ENCODE assay signal across 13 cellular contexts in the genomic region with DNA sequence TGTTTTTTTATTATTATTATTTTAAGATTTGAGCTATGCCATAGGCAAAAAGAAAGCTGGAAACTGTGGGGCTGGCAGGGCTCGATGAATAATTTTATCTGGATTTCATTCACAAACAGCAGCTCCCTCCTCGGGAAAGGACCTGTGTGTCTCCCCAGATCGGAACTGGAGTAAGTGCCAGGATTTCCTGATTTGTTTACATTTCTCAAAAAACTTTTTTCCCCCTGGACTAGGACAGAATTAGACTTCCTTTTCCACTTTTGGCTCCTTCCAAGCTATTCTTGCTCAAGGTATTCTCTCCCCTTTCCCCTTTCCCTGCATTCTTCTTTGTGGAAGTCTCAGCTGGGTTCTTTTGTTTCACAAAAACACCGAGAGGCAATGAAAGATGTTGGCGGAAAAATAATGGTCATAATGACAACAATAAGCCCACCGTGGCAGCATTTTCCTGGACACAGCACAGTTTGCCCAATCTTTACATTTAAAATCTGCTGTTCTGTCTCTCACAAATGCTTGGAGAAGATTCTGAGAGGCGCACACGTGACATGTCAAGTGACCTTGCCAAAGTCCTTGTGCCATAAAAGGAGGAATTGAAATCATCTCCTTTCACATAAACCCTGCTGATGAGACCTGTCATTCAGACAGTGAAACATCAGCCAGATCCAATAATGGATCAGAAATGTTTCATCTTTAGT.
A peak's percentile ranks its signal among the peaks of the same experiment; 100 is the strongest.
DNase-seq lines count a peak whose midpoint lies in the region; ATAC-seq and TF ChIP-seq lines count a peak whose summit lies in the region.
"Had no signal": no experiment of that assay in that cellular context is flagged by ENCODE, and none has a peak within 500 bp of the region (broad histone marks: within the 10 kb centered on the region; RNA-seq: fewer than 3 reads in every experiment).

No MANE protein-coding gene starts in this region.

- CTCF ChIA-PET in activated CD8-positive, alpha-beta memory T cell treated with anti-CD3 and anti-CD28 coated beads, Interleukin-2, amount 10 ng/mL, durations not matched to agents 7 days and 5 days (lab: Charles Lee), result interaction anchor here (0.9 to 3.7 kb wide), 4 partner anchors 22 to 158 kb away, joined by 3 to 15 read pairs (median 4); no protein-coding TSS in a partner anchor

- TF ChIP-seq CTCF in cardiac fibroblast (IDR thresholded peaks at IDR 0.05; ENCODE audit: low read depth, low read length) (no peak), lower lobe of right lung (IDR thresholded peaks at IDR 0.05) (no peak), upper lobe of right lung (IDR thresholded peaks at IDR 0.05) (no peak)

- H3K9me3 ChIP-seq in lower lobe of right lung (no peaks in the 10 kb centered on the region), upper lobe of right lung (no peaks in the 10 kb centered on the region)

- H3K27me3 ChIP-seq in lower lobe of right lung (ENCODE audit: low read depth) (no peaks in the 10 kb centered on the region), upper lobe of right lung (no peaks in the 10 kb centered on the region)

- no peak for ATAC-seq in activated CD8-positive, alpha-beta memory T cell treated with anti-CD3 and anti-CD28 coated beads, Interleukin-2, amount 10 ng/mL, durations not matched to agents 7 days and 5 days
- no peak for ATAC-seq in lower lobe of right lung
- peak; percentile 22 for ATAC-seq in upper lobe of right lung
- ATAC-seq in stimulated activated naive B cell treated with anti-CD40 and anti-IgM and Interleukin-4, amounts not matched to agents 10 μg/mL and 1 μg/mL and 100 μg/mL, for 72 hours (replicated peaks), result no peak

- peaks cover 78% of the 10 kb centered on the region for H3K4me1 Mint-ChIP-seq in activated CD8-positive, alpha-beta memory T cell treated with anti-CD3 and anti-CD28 coated beads, Interleukin-2, amount 10 ng/mL, durations not matched to agents 7 days and 5 days
- H3K4me1 Mint-ChIP-seq in stimulated activated naive B cell treated with anti-CD40 and anti-IgM and Interleukin-4, amounts not matched to agents 10 μg/mL and 1 μg/mL and 100 μg/mL, for 72 hours, result peaks cover 2 to 19% of the 10 kb centered on the region in 2 donors

- H3K27ac ChIP-seq in lower lobe of right lung, result peak overlapping the region; percentile 19
- peak overlapping the region; percentile 4 for H3K27ac ChIP-seq in upper lobe of right lung

- peaks cover 42% of the 10 kb centered on the region for H3K36me3 Mint-ChIP-seq in activated CD8-positive, alpha-beta memory T cell treated with anti-CD3 and anti-CD28 coated beads, Interleukin-2, amount 10 ng/mL, durations not matched to agents 7 days and 5 days
- peaks cover 0 to 2% of the 10 kb centered on the region in 2 donors for H3K36me3 Mint-ChIP-seq in stimulated activated naive B cell treated with anti-CD40 and anti-IgM and Interleukin-4, amounts not matched to agents 10 μg/mL and 1 μg/mL and 100 μg/mL, for 72 hours
- H3K36me3 Mint-ChIP-seq: activated naive CD8-positive, alpha-beta T cell treated with anti-CD3 and anti-CD28 coated beads for 36 hours had no signal

- H3K27ac Mint-ChIP-seq in activated CD8-positive, alpha-beta memory T cell treated with anti-CD3 and anti-CD28 coated beads, Interleukin-2, amount 10 ng/mL, durations not matched to agents 7 days and 5 days, result peak overlapping the region; percentile 3
- H3K27ac Mint-ChIP-seq in stimulated activated naive B cell treated with anti-CD40 and anti-IgM and Interleukin-4, amounts not matched to agents 10 μg/mL and 1 μg/mL and 100 μg/mL, for 72 hours, result no peak overlapping the region
- H3K27ac Mint-ChIP-seq: activated CD4-positive, alpha-beta memory T cell treated with anti-CD3 and anti-CD28 coated beads, Interleukin-2, amount 10 ng/mL, durations not matched to agents 7 days and 5 days; activated naive CD8-positive, alpha-beta T cell treated with anti-CD3 and anti-CD28 coated beads for 36 hours had no signal

- H3K4me3 Mint-ChIP-seq in activated CD8-positive, alpha-beta memory T cell treated with anti-CD3 and anti-CD28 coated beads, Interleukin-2, amount 10 ng/mL, durations not matched to agents 7 days and 5 days, result no peak overlapping the region
- H3K4me3 Mint-ChIP-seq in stimulated activated naive B cell treated with anti-CD40 and anti-IgM and Interleukin-4, amounts not matched to agents 10 μg/mL and 1 μg/mL and 100 μg/mL, for 72 hours, result no peak overlapping the region
- H3K4me3 Mint-ChIP-seq: activated CD4-positive, alpha-beta memory T cell treated with anti-CD3 and anti-CD28 coated beads, Interleukin-2, amount 10 ng/mL, durations not matched to agents 7 days and 5 days; activated naive CD8-positive, alpha-beta T cell treated with anti-CD3 and anti-CD28 coated beads for 36 hours had no signal

- H3K9me3 Mint-ChIP-seq in activated CD8-positive, alpha-beta memory T cell treated with anti-CD3 and anti-CD28 coated beads, Interleukin-2, amount 10 ng/mL, durations not matched to agents 7 days and 5 days (ENCODE audit: low read depth), result peaks cover 6% of the 10 kb centered on the region
- peaks cover 3% of the 10 kb centered on the region in 2 donors for H3K9me3 Mint-ChIP-seq in stimulated activated naive B cell treated with anti-CD40 and anti-IgM and Interleukin-4, amounts not matched to agents 10 μg/mL and 1 μg/mL and 100 μg/mL, for 72 hours
- H3K9me3 Mint-ChIP-seq: activated CD4-positive, alpha-beta memory T cell treated with anti-CD3 and anti-CD28 coated beads, Interleukin-2, amount 10 ng/mL, durations not matched to agents 7 days and 5 days; activated naive CD8-positive, alpha-beta T cell treated with anti-CD3 and anti-CD28 coated beads for 36 hours had no signal

- H3K36me3 ChIP-seq in lower lobe of right lung, result no peaks in the 10 kb centered on the region
- H3K36me3 ChIP-seq in upper lobe of right lung, result no peaks in the 10 kb centered on the region

- H3K4me1 ChIP-seq in lower lobe of right lung, result peaks cover 16% of the 10 kb centered on the region
- H3K4me1 ChIP-seq in upper lobe of right lung, result peaks cover 28% of the 10 kb centered on the region

- intact Hi-C loops in lower lobe of right lung (cut with DNase I) (no loop called here), upper lobe of right lung (cut with DNase I) (loop anchor here (10.0 kb wide), 1 partner anchor 736 kb away; no protein-coding TSS in a partner anchor)

- H3K27me3 Mint-ChIP-seq in activated CD8-positive, alpha-beta memory T cell treated with anti-CD3 and anti-CD28 coated beads, Interleukin-2, amount 10 ng/mL, durations not matched to agents 7 days and 5 days, result no peaks in the 10 kb centered on the region
- H3K27me3 Mint-ChIP-seq in stimulated activated naive B cell treated with anti-CD40 and anti-IgM and Interleukin-4, amounts not matched to agents 10 μg/mL and 1 μg/mL and 100 μg/mL, for 72 hours, result peaks cover 8 to 9% of the 10 kb centered on the region in 2 donors
- H3K27me3 Mint-ChIP-seq: activated CD4-positive, alpha-beta memory T cell treated with anti-CD3 and anti-CD28 coated beads, Interleukin-2, amount 10 ng/mL, durations not matched to agents 7 days and 5 days had no signal

- H3K4me3 ChIP-seq in cardiac fibroblast (replicated peaks in 1 of 2; ENCODE audit: low read depth in 2 of 2, low read length in 2 of 2), result no peak overlapping the region
- H3K4me3 ChIP-seq in lower lobe of right lung, result peak overlapping the region; percentile 6
- no peak overlapping the region for H3K4me3 ChIP-seq in upper lobe of right lung

- no peak for DNase-seq in activated CD8-positive, alpha-beta memory T cell treated with anti-CD3 and anti-CD28 coated beads, Interleukin-2, amount 10 ng/mL, durations not matched to agents 7 days and 5 days
- DNase-seq in activated CD8-positive, alpha-beta memory T cell treated with anti-CD3 and anti-CD28 coated beads, Interleukin-2, amount 50 U/mL, for 48 hours, result no peak
- DNase-seq in cardiac fibroblast (ENCODE audit: low read depth in 2 of 2) (peak; percentile 20 to 34), lower lobe of right lung (no peak), upper lobe of right lung (no peak)
- DNase-seq in activated naive CD4-positive, alpha-beta T cell treated with anti-CD3 and anti-CD28 coated beads, Interleukin-2, amount 50 U/mL, for 16 hours, result no peak
- DNase-seq in stimulated activated naive B cell treated with anti-CD40 and anti-IgM and Interleukin-4, amounts not matched to agents 10 μg/mL and 1 μg/mL and 100 μg/mL, for 72 hours, result no peak
- no peak for DNase-seq in stimulated activated CD4-positive, alpha-beta T cell treated with anti-CD3 and anti-CD28 coated beads, Interleukin-2, amount 100 ng/mL, for 24 hours
- DNase-seq: activated CD4-positive, alpha-beta memory T cell treated with anti-CD3 and anti-CD28 coated beads, Interleukin-2, amount 10 ng/mL, durations not matched to agents 7 days and 5 days; activated naive CD8-positive, alpha-beta T cell treated with anti-CD3 and anti-CD28 coated beads for 36 hours; NCI-H1048; NCI-H526 treated with DMSO at 0.1 percent for 48 hours; stimulated activated CD4-positive, alpha-beta T cell treated with anti-CD3 and anti-CD28 coated beads, Interleukin-15, amount 100 ng/mL, for 24 hours had no signal

Comparison
In these comparisons a context has a peak if more than half of its experiments do, and no peak if none do; other contexts are left out.
1. DNase-seq: peak in cardiac fibroblast (2 of 2); none in activated CD8-positive, alpha-beta memory T cell treated with anti-CD3 and anti-CD28 coated beads, Interleukin-2, amount 10 ng/mL, durations not matched to agents 7 days and 5 days (single experiment), activated CD8-positive, alpha-beta memory T cell treated with anti-CD3 and anti-CD28 coated beads, Interleukin-2, amount 50 U/mL, for 48 hours (single experiment), lower lobe of right lung (single experiment), upper lobe of right lung (single experiment), activated naive CD4-positive, alpha-beta T cell treated with anti-CD3 and anti-CD28 coated beads, Interleukin-2, amount 50 U/mL, for 16 hours (single experiment), stimulated activated naive B cell treated with anti-CD40 and anti-IgM and Interleukin-4, amounts not matched to agents 10 μg/mL and 1 μg/mL and 100 μg/mL, for 72 hours (single experiment) and stimulated activated CD4-positive, alpha-beta T cell treated with anti-CD3 and anti-CD28 coated beads, Interleukin-2, amount 100 ng/mL, for 24 hours (0 of 2).